2 cellular contexts compared by ENCODE assay signal in genomic region chr3:190323241-190323617, GRCh38.
TF ChIP-seq lines count a peak whose summit lies in the region.

No MANE protein-coding gene starts in this region.

TF ChIP-seq in GM12878, 131 proteins besides CTCF, POLR2A, EP300 and RAD21:
- TF ChIP-seq JUNB (IDR thresholded peaks at IDR 0.05) (peak; percentile 27; the same call in 1 of the 2 replicates), RUNX3 (IDR thresholded peaks at IDR 0.05; ENCODE audit: low read length) (peak; percentile 51), IKZF1 (conservative IDR thresholded peaks at IDR 0.05) (peak; percentile 52), ETV6 (conservative IDR thresholded peaks at IDR 0.05 in 1 of 2, IDR thresholded peaks at IDR 0.05 in 1 of 2; ENCODE audit: borderline replicate concordance in 1 of 2, low read depth in 1 of 2) (0 out of 4 replicates have a peak, but pooled peaks of 1 of the 2 experiments have one; percentile 44), CREM (IDR thresholded peaks at IDR 0.05; ENCODE audit: low read depth) (peak; percentile 18; the same call in 1 of the 2 replicates), BHLHE40 (IDR thresholded peaks at IDR 0.05; ENCODE audit: borderline replicate concordance in 1 of 2, low read depth in 2 of 2, low read length in 1 of 2) (no peak), YBX1 (IDR thresholded peaks at IDR 0.05) (no peak), IKZF2 (IDR thresholded peaks at IDR 0.05) (peak in 1 of 2 experiments; percentile 42; a peak in 1 of 4 replicates), NFIC (IDR thresholded peaks at IDR 0.05; ENCODE audit: low read depth, low read length) (peak; percentile 26; the same call in 1 of the 2 replicates), EED (IDR thresholded peaks at IDR 0.05; ENCODE audit: low read depth) (peak; percentile 71)

TF ChIP-seq in HepG2, 621 proteins besides CTCF, POLR2A, EP300 and RAD21:
- TF ChIP-seq CHD4 (IDR thresholded peaks at IDR 0.05; ENCODE audit: borderline replicate concordance, low read length) (no peak), ZNF788 (CRISPR knock-in tag; IDR thresholded peaks at IDR 0.05; ENCODE audit: borderline replicate concordance) (no peak), ZBTB49 (CRISPR knock-in tag; IDR thresholded peaks at IDR 0.05; ENCODE audit: borderline replicate concordance) (no peak), HNRNPLL (IDR thresholded peaks at IDR 0.05; ENCODE audit: low read depth, low read length, poor library complexity, severe bottlenecking) (no peak), GPBP1L1 (CRISPR knock-in tag; IDR thresholded peaks at IDR 0.05) (no peak), ZNF501 (CRISPR knock-in tag; IDR thresholded peaks at IDR 0.05) (no peak), PHF8 (CRISPR knock-in tag; IDR thresholded peaks at IDR 0.05) (no peak), MATR3 (CRISPR knock-in tag; IDR thresholded peaks at IDR 0.05) (no peak), PRPF4 (IDR thresholded peaks at IDR 0.05; ENCODE audit: low read depth, low read length, poor library complexity, severe bottlenecking) (no peak), EHMT2 (IDR thresholded peaks at IDR 0.05; ENCODE audit: borderline replicate concordance, low read depth, low read length) (no peak), ZBTB43 (CRISPR knock-in tag; conservative IDR thresholded peaks at IDR 0.05) (no peak), PBX3 (CRISPR knock-in tag; IDR thresholded peaks at IDR 0.05; ENCODE audit: borderline replicate concordance) (no peak), ZNF7 (CRISPR knock-in tag; IDR thresholded peaks at IDR 0.05) (no peak), RFX1 (IDR thresholded peaks at IDR 0.05) (no peak), FIP1L1 (IDR thresholded peaks at IDR 0.05; ENCODE audit: borderline replicate concordance, insufficient read depth, low read depth, low read length) (no peak)
